Comparison of ENCODE assay signal across 8 cellular contexts in the genomic region with DNA sequence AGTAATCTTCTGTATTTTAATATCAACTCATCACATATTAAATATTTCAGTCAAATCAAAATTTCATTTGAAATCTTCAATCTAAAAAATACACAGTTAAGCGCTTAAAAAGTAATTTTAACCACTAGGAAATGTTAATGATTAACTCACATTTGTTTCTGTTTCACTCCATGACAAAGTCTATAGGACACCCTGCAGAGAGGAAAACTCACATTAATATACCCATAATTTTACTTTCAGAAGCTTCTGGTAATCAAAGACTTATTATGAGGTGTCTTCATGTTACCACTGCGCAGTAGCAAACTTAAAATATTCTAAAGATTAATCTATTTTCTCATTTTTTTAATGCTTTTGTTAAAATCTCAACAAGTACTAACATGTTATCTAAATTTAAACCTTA. TPM values are rescaled to one million over a fixed set of nuclear protein-coding genes. Genes with fewer than 3 reads are reported as not detected.
DNase-seq lines count a peak whose midpoint lies in the region; ATAC-seq and TF ChIP-seq lines count a peak whose summit lies in the region.

No MANE protein-coding gene starts in this region.

- H3K4me2 ChIP-seq in osteoblast (ENCODE audit: insufficient read depth, low read length), result peak overlapping the region; percentile 98

- H3K27ac ChIP-seq in duodenal mucosa (ENCODE audit: low read depth, low read length), result no peak overlapping the region
- H3K27ac ChIP-seq in osteoblast (ENCODE audit: low read depth, low read length), result no peak overlapping the region

- TF ChIP-seq CTCF in NB4 (IDR thresholded peaks at IDR 0.05; ENCODE audit: low read depth, low read length), result no peak
- TF ChIP-seq CTCF in osteoblast (IDR thresholded peaks at IDR 0.05; ENCODE audit: extremely low read depth, low read depth, low read length), result no peak

- ATAC-seq in HG02870 (IDR thresholded peaks at IDR 0.05; ENCODE audit: unreplicated experiment), result no peak
- ATAC-seq in GM18520 (IDR thresholded peaks at IDR 0.05; ENCODE audit: unreplicated experiment), result no peak

- peak overlapping the region; percentile 88 for H3K4me3 ChIP-seq in NB4 (ENCODE audit: low read depth, low read length)
- peak overlapping the region; percentile 89 to 94 for H3K4me3 ChIP-seq in duodenal mucosa (ENCODE audit: low read depth in 1 of 2, low read length in 2 of 2)
- peak overlapping the region; percentile 97 for H3K4me3 ChIP-seq in osteoblast (ENCODE audit: insufficient read depth, low read length)

- H3K27me3 ChIP-seq in duodenal mucosa (ENCODE audit: control insufficient read depth in 1 of 2, insufficient read depth in 2 of 2, low read length in 2 of 2), result peaks cover 11 to 18% of the 10 kb centered on the region in 2 donors
- peaks cover 25% of the 10 kb centered on the region for H3K27me3 ChIP-seq in osteoblast (ENCODE audit: insufficient read depth, low read length)

- H3K9me3 ChIP-seq in duodenal mucosa (ENCODE audit: control insufficient read depth in 1 of 2, low read length in 2 of 2) (peaks cover 3 to 4% of the 10 kb centered on the region in 2 donors), osteoblast (ENCODE audit: low read depth, low read length) (no peaks in the 10 kb centered on the region)

- H3K4me1 ChIP-seq in duodenal mucosa (ENCODE audit: control insufficient read depth in 1 of 2, insufficient read depth in 2 of 2, low read length in 2 of 2), result peaks cover 3 to 9% of the 10 kb centered on the region in 2 donors
- H3K4me1 ChIP-seq in osteoblast (ENCODE audit: insufficient read depth, low read length), result no peaks in the 10 kb centered on the region

- no peaks in the 10 kb centered on the region for H3K79me2 ChIP-seq in osteoblast (ENCODE audit: insufficient read depth, low read length)

- peak overlapping the region; percentile 100 for H2AFZ ChIP-seq in osteoblast (ENCODE audit: low read length)

- H3K9ac ChIP-seq in duodenal mucosa (ENCODE audit: low read depth in 1 of 2, low read length in 2 of 2), result peak overlapping the region in 1 of 2 donors; percentile 88

- H4K20me1 ChIP-seq in osteoblast (ENCODE audit: insufficient read depth, low read length), result no peaks in the 10 kb centered on the region

- TF ChIP-seq POLR2A in NB4 (IDR thresholded peaks at IDR 0.05; ENCODE audit: extremely low read depth, insufficient read length), result no peak

- DNase-seq in DMS53 treated with DMSO at 0.1 percent for 48 hours (lab: John Stamatoyannopoulos, UW; ENCODE audit: unreplicated experiment) (peak; percentile 57), NB4 (ENCODE audit: low read depth) (no peak), osteoblast (ENCODE audit: insufficient read length, low spot score, missing footprints) (no peak), HUDEP-2 (lab: John Stamatoyannopoulos, UW; ENCODE audit: unreplicated experiment in 76 of 76) (no peak), middle frontal gyrus (ENCODE audit: extremely low spot score, low spot score) (no peak)

- H3K36me3 ChIP-seq in duodenal mucosa (ENCODE audit: control insufficient read depth in 1 of 2, insufficient read depth in 2 of 2, low read length in 2 of 2) (no peaks in the 10 kb centered on the region), osteoblast (ENCODE audit: insufficient read depth, low read length) (no peaks in the 10 kb centered on the region)

RNA-seq across cellular contexts. Expression of gene ZNF518A, which starts 41.0 kb away (rescaled TPM):
- 13.4 and 15.6 TPM in 2 replicates for total RNA-seq in osteoblast

RNA-seq across cellular contexts. Expression of gene CCNJ, which starts 45.7 kb away (rescaled TPM):
- 5.6 and 5.8 TPM in 2 replicates for total RNA-seq in osteoblast
